24 cellular contexts compared by ENCODE assay signal in genomic region chr16:86917471-86918365, GRCh38.
"Had no signal": no experiment of that assay in that cellular context is flagged by ENCODE, and none has a peak within 500 bp of the region (broad histone marks: within the 10 kb centered on the region; RNA-seq: fewer than 3 reads in every experiment).

No MANE protein-coding gene starts in this region.

- H3K9me3 ChIP-seq: lower lobe of right lung, pancreas, vagina had no signal

- H3K9ac ChIP-seq: neural progenitor cell had no signal

- H2AFZ ChIP-seq: neural progenitor cell had no signal

- H3K27ac Mint-ChIP-seq: naive thymus-derived CD8-positive, alpha-beta T cell; neural progenitor cell; stimulated activated effector memory CD8-positive, alpha-beta T cell treated with anti-CD3 and anti-CD28 coated beads, Interleukin-12 subunit alpha, Interleukin-12 subunit beta, amount 100 ng/mL, for 72 hours; stimulated activated naive CD8-positive, alpha-beta T cell treated with anti-CD3 and anti-CD28 coated beads, Interleukin-15, Interleukin-2, amounts not matched to agents 100 ng/mL and 50 ng/mL, for 24 hours had no signal

- H3K9me3 Mint-ChIP-seq: stimulated activated effector memory CD8-positive, alpha-beta T cell treated with anti-CD3 and anti-CD28 coated beads, Interleukin-12 subunit alpha, Interleukin-12 subunit beta, amount 100 ng/mL, for 72 hours had no signal

- H3K36me3 ChIP-seq: lower lobe of right lung, neural progenitor cell, pancreas, tibial nerve, vagina had no signal

- H3K4me3 ChIP-seq: lower lobe of right lung, neural progenitor cell, pancreas, psoas muscle, smooth muscle cell, tibial nerve, vagina had no signal

- DNase-seq: head of caudate nucleus; hippocampal formation; kidney glomerular epithelial cell; left cardiac atrium; left ventricle myocardium superior; lower lobe of right lung; mammary epithelial cell; mesenchymal stem cell; psoas muscle; stimulated activated CD4-positive, alpha-beta T cell treated with anti-CD3 and anti-CD28 coated beads, Interleukin-4, amount 100 ng/mL, for 24 hours; stimulated activated naive CD4-positive, alpha-beta T cell; substantia nigra had no signal

- H3K4me3 Mint-ChIP-seq: naive thymus-derived CD8-positive, alpha-beta T cell; nephron; neural progenitor cell; stimulated activated effector memory CD8-positive, alpha-beta T cell treated with anti-CD3 and anti-CD28 coated beads, Interleukin-12 subunit alpha, Interleukin-12 subunit beta, amount 100 ng/mL, for 72 hours; stimulated activated naive CD8-positive, alpha-beta T cell treated with anti-CD3 and anti-CD28 coated beads, Interleukin-15, Interleukin-2, amounts not matched to agents 100 ng/mL and 50 ng/mL, for 24 hours; type B pancreatic cell had no signal

- FAIRE-seq: keratinocyte, pancreas had no signal

- H3K27ac ChIP-seq: lower lobe of right lung, neural progenitor cell, pancreas, psoas muscle, tibial nerve, vagina had no signal

- ATAC-seq: left cardiac atrium; left lobe of liver; left ventricle myocardium superior; lower lobe of right lung; naive thymus-derived CD8-positive, alpha-beta T cell; pancreas; psoas muscle; stimulated activated effector memory CD8-positive, alpha-beta T cell treated with anti-CD3 and anti-CD28 coated beads, Interleukin-12 subunit alpha, Interleukin-12 subunit beta, amount 100 ng/mL, for 72 hours had no signal

- H3K4me1 ChIP-seq: lower lobe of right lung, neural progenitor cell, pancreas, psoas muscle, vagina had no signal

- H3K4me2 ChIP-seq: neural progenitor cell, smooth muscle cell had no signal

- H3K4me1 Mint-ChIP-seq: naive thymus-derived CD8-positive, alpha-beta T cell; stimulated activated effector memory CD8-positive, alpha-beta T cell treated with anti-CD3 and anti-CD28 coated beads, Interleukin-12 subunit alpha, Interleukin-12 subunit beta, amount 100 ng/mL, for 72 hours had no signal

- H3K27me3 ChIP-seq: neural progenitor cell, pancreas, tibial nerve, vagina had no signal
